Comparison of ENCODE assay signal across 1 cellular context in the genomic region with DNA sequence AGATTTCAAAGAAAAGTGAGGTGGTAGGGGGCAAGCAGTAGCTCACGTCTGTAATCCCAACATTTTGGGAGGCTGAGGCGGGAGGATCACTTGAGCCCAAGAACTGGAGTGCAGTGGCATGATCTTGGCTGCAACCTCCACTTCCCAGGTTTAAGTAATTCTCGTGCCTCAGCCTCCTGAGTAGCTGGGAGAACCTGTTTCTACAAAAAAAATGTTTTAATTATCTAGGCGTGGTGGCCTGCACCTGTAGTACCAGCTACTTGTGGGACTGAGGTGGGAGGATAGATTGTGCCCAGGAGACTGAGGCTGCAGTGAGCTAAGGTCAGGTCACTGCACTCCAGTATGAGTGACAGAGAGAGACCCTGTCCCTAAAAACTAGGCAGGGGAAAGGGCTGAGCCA.
TF ChIP-seq lines count a peak whose summit lies in the region.

No MANE protein-coding gene starts in this region.

TF ChIP-seq in GM23338, 12 proteins besides CTCF, POLR2A, EP300 and RAD21:
- TF ChIP-seq POLR2AphosphoS5 (IDR thresholded peaks at IDR 0.05; ENCODE audit: low read depth) (no peak), CREB1 (CRISPR knock-in tag; IDR thresholded peaks at IDR 0.05; ENCODE audit: low read depth) (no peak), JUNB (IDR thresholded peaks at IDR 0.05; ENCODE audit: unreplicated experiment) (no peak), EZH2phosphoT487 (IDR thresholded peaks at IDR 0.05; ENCODE audit: unreplicated experiment) (no peak), EZH2 (IDR thresholded peaks at IDR 0.05; ENCODE audit: low read depth, unreplicated experiment) (no peak), ZNF331 (CRISPR knock-in tag; IDR thresholded peaks at IDR 0.05; ENCODE audit: low read depth) (no peak), STAT1 (IDR thresholded peaks at IDR 0.05; ENCODE audit: unreplicated experiment) (no peak), NANOG (IDR thresholded peaks at IDR 0.05; ENCODE audit: borderline replicate concordance) (no peak), ZNF114 (CRISPR knock-in tag; IDR thresholded peaks at IDR 0.05) (no peak)
- TF ChIP-seq, protein P1, sequence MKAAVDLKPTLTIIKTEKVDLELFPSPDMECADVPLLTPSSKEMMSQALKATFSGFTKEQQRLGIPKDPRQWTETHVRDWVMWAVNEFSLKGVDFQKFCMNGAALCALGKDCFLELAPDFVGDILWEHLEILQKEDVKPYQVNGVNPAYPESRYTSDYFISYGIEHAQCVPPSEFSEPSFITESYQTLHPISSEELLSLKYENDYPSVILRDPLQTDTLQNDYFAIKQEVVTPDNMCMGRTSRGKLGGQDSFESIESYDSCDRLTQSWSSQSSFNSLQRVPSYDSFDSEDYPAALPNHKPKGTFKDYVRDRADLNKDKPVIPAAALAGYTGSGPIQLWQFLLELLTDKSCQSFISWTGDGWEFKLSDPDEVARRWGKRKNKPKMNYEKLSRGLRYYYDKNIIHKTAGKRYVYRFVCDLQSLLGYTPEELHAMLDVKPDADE (IDR thresholded peaks at IDR 0.05): no peak
- TF ChIP-seq, protein P2, sequence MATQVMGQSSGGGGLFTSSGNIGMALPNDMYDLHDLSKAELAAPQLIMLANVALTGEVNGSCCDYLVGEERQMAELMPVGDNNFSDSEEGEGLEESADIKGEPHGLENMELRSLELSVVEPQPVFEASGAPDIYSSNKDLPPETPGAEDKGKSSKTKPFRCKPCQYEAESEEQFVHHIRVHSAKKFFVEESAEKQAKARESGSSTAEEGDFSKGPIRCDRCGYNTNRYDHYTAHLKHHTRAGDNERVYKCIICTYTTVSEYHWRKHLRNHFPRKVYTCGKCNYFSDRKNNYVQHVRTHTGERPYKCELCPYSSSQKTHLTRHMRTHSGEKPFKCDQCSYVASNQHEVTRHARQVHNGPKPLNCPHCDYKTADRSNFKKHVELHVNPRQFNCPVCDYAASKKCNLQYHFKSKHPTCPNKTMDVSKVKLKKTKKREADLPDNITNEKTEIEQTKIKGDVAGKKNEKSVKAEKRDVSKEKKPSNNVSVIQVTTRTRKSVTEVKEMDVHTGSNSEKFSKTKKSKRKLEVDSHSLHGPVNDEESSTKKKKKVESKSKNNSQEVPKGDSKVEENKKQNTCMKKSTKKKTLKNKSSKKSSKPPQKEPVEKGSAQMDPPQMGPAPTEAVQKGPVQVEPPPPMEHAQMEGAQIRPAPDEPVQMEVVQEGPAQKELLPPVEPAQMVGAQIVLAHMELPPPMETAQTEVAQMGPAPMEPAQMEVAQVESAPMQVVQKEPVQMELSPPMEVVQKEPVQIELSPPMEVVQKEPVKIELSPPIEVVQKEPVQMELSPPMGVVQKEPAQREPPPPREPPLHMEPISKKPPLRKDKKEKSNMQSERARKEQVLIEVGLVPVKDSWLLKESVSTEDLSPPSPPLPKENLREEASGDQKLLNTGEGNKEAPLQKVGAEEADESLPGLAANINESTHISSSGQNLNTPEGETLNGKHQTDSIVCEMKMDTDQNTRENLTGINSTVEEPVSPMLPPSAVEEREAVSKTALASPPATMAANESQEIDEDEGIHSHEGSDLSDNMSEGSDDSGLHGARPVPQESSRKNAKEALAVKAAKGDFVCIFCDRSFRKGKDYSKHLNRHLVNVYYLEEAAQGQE (IDR thresholded peaks at IDR 0.05; ENCODE audit: unreplicated experiment): no peak
- TF ChIP-seq, protein P3, sequence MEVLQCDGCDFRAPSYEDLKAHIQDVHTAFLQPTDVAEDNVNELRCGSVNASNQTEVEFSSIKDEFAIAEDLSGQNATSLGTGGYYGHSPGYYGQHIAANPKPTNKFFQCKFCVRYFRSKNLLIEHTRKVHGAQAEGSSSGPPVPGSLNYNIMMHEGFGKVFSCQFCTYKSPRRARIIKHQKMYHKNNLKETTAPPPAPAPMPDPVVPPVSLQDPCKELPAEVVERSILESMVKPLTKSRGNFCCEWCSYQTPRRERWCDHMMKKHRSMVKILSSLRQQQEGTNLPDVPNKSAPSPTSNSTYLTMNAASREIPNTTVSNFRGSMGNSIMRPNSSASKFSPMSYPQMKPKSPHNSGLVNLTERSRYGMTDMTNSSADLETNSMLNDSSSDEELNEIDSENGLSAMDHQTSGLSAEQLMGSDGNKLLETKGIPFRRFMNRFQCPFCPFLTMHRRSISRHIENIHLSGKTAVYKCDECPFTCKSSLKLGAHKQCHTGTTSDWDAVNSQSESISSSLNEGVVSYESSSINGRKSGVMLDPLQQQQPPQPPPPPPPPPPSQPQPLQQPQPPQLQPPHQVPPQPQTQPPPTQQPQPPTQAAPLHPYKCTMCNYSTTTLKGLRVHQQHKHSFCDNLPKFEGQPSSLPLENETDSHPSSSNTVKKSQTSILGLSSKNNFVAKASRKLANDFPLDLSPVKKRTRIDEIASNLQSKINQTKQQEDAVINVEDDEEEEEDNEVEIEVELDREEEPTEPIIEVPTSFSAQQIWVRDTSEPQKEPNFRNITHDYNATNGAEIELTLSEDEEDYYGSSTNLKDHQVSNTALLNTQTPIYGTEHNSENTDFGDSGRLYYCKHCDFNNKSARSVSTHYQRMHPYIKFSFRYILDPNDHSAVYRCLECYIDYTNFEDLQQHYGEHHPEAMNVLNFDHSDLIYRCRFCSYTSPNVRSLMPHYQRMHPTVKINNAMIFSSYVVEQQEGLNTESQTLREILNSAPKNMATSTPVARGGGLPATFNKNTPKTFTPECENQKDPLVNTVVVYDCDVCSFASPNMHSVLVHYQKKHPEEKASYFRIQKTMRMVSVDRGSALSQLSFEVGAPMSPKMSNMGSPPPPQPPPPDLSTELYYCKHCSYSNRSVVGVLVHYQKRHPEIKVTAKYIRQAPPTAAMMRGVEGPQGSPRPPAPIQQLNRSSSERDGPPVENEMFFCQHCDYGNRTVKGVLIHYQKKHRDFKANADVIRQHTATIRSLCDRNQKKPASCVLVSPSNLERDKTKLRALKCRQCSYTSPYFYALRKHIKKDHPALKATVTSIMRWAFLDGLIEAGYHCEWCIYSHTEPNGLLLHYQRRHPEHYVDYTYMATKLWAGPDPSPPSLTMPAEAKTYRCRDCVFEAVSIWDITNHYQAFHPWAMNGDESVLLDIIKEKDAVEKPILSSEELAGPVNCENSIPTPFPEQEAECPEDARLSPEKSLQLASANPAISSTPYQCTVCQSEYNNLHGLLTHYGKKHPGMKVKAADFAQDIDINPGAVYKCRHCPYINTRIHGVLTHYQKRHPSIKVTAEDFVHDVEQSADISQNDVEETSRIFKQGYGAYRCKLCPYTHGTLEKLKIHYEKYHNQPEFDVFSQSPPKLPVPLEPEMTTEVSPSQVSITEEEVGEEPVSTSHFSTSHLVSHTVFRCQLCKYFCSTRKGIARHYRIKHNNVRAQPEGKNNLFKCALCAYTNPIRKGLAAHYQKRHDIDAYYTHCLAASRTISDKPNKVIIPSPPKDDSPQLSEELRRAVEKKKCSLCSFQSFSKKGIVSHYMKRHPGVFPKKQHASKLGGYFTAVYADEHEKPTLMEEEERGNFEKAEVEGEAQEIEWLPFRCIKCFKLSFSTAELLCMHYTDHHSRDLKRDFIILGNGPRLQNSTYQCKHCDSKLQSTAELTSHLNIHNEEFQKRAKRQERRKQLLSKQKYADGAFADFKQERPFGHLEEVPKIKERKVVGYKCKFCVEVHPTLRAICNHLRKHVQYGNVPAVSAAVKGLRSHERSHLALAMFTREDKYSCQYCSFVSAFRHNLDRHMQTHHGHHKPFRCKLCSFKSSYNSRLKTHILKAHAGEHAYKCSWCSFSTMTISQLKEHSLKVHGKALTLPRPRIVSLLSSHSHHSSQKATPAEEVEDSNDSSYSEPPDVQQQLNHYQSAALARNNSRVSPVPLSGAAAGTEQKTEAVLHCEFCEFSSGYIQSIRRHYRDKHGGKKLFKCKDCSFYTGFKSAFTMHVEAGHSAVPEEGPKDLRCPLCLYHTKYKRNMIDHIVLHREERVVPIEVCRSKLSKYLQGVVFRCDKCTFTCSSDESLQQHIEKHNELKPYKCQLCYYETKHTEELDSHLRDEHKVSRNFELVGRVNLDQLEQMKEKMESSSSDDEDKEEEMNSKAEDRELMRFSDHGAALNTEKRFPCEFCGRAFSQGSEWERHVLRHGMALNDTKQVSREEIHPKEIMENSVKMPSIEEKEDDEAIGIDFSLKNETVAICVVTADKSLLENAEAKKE (CRISPR knock-in tag; IDR thresholded peaks at IDR 0.05): no peak
